8 cellular contexts compared by ENCODE assay signal in genomic region chr7:101138149-101138870, GRCh38.
DNase-seq lines count a peak whose midpoint lies in the region; ATAC-seq, FAIRE-seq and TF ChIP-seq lines count a peak whose summit lies in the region.

No MANE protein-coding gene starts in this region.

- peak; percentile 33 for TF ChIP-seq CTCF in D721Med (IDR thresholded peaks at IDR 0.05; ENCODE audit: insufficient read depth, missing control alignments)

- no peak for FAIRE-seq in D721Med (lab: Jason Lieb, UNC)

- DNase-seq in D721Med (ENCODE audit: insufficient read length, low spot score) (no peak), GOT3 (lab: John Stamatoyannopoulos, UW) (peak; percentile 63), MV-4-11 (lab: John Stamatoyannopoulos, UW) (peak; percentile 91), T1000 (lab: John Stamatoyannopoulos, UW) (peak; percentile 67), astrocyte of the hippocampus (ENCODE audit: low read depth, low spot score) (peak; percentile 97), iPS-NIHi7 (ENCODE audit: extremely low spot score) (peak; percentile 78)
- peak; percentile 93 for DNase-seq in stimulated activated CD4-positive, alpha-beta T cell treated with anti-CD3 and anti-CD28 coated beads, Interleukin-15, amount 100 ng/mL, for 24 hours

- no peak for ATAC-seq in HG03457 (IDR thresholded peaks at IDR 0.05; ENCODE audit: unreplicated experiment)
